Comparison of ENCODE assay signal across 16 cellular contexts in genomic region chr6:8182209-8182845, GRCh38.
DNase-seq lines count a peak whose midpoint lies in the region; ATAC-seq and TF ChIP-seq lines count a peak whose summit lies in the region.
"Had no signal": no experiment of that assay in that cellular context is flagged by ENCODE, and none has a peak within 500 bp of the region (broad histone marks: within the 10 kb centered on the region; RNA-seq: fewer than 3 reads in every experiment).

No MANE protein-coding gene starts in this region.

- H3K4me1 Mint-ChIP-seq in GM23338, result peaks cover 34% of the 10 kb centered on the region
- H3K4me1 Mint-ChIP-seq: activated B cell treated with CpG ODN at 0.5 μM for 24 hours; activated naive CD8-positive, alpha-beta T cell treated with anti-CD3 and anti-CD28 coated beads, Interleukin-2, amount 10 ng/mL, durations not matched to agents 7 days and 5 days; B cell had no signal

- H2AFZ ChIP-seq in GM23338, result peak overlapping the region; percentile 14; the same call in 1 of the 2 replicates

- no peaks in the 10 kb centered on the region for H3K9me3 Mint-ChIP-seq in GM23338
- H3K9me3 Mint-ChIP-seq: activated naive CD8-positive, alpha-beta T cell treated with anti-CD3 and anti-CD28 coated beads, Interleukin-2, amount 10 ng/mL, durations not matched to agents 7 days and 5 days had no signal

- H3K36me3 Mint-ChIP-seq in GM23338 (ENCODE audit: low read depth), result no peaks in the 10 kb centered on the region
- H3K36me3 Mint-ChIP-seq: activated naive CD8-positive, alpha-beta T cell treated with anti-CD3 and anti-CD28 coated beads, Interleukin-2, amount 10 ng/mL, durations not matched to agents 7 days and 5 days had no signal

- no peak overlapping the region for H3K4me3 ChIP-seq in GM23338
- H3K4me3 ChIP-seq in ascending aorta, result no peak overlapping the region

- DNase-seq in AG08395 (ENCODE audit: low spot score) (peak; percentile 29), GM23338 (ENCODE audit: low spot score) (no peak), ascending aorta (ENCODE audit: low spot score in 2 of 2) (no peak), lung microvascular endothelial cell (ENCODE audit: low read depth in 2 of 2) (peak; percentile 14 to 16), NCI-H2171 treated with DMSO at 0.1 percent for 48 hours (lab: John Stamatoyannopoulos, UW) (no peak), germinal center (ENCODE audit: low spot score) (no peak)
- DNase-seq: activated B cell treated with CpG ODN at 0.5 μM for 24 hours; activated naive CD8-positive, alpha-beta T cell treated with anti-CD3 and anti-CD28 coated beads, Interleukin-2, amount 10 ng/mL, durations not matched to agents 7 days and 5 days; glutamatergic neuron; left colon; NCI-H524 treated with DMSO at 0.1 percent for 48 hours; nucleus accumbens; SHP77 had no signal

- no peak overlapping the region for H3K4me2 ChIP-seq in GM23338

- peaks cover 4% of the 10 kb centered on the region for H3K27me3 Mint-ChIP-seq in GM23338 (ENCODE audit: insufficient read depth, low read depth, poor library complexity)

- no peaks in the 10 kb centered on the region for H4K20me1 ChIP-seq in GM23338 (replicated peaks; ENCODE audit: insufficient read depth)

- intact Hi-C loops in ascending aorta (cut with DNase I), result loop anchor here (5.0 kb wide), 1 partner anchor 115 kb away; no protein-coding TSS in a partner anchor

- no peaks in the 10 kb centered on the region for H3K9me2 ChIP-seq in GM23338 (ENCODE audit: insufficient read depth)

- no peaks in the 10 kb centered on the region for H3F3A ChIP-seq in GM23338 (replicated peaks; ENCODE audit: low read depth)

- no peak overlapping the region; the same call in 2 of the 3 replicates for H3K4me3 Mint-ChIP-seq in GM23338
- H3K4me3 Mint-ChIP-seq: activated B cell treated with CpG ODN at 0.5 μM for 24 hours; activated naive CD8-positive, alpha-beta T cell treated with anti-CD3 and anti-CD28 coated beads, Interleukin-2, amount 10 ng/mL, durations not matched to agents 7 days and 5 days; B cell had no signal

- H3K4me1 ChIP-seq in GM23338 (ENCODE audit: insufficient read depth) (peaks cover 4% of the 10 kb centered on the region; the same call in 1 of the 2 replicates), ascending aorta (peaks cover 2 to 28% of the 10 kb centered on the region in 2 donors)

- no peak overlapping the region for H3K27ac Mint-ChIP-seq in GM23338
- H3K27ac Mint-ChIP-seq: activated B cell treated with CpG ODN at 0.5 μM for 24 hours; activated naive CD8-positive, alpha-beta T cell treated with anti-CD3 and anti-CD28 coated beads, Interleukin-2, amount 10 ng/mL, durations not matched to agents 7 days and 5 days; B cell had no signal

- ATAC-seq in GM23338 (peak; percentile 11; the same call in 1 of the 3 replicates), HG03097 (IDR thresholded peaks at IDR 0.05; ENCODE audit: low FRiP score, unreplicated experiment) (no peak), GM21447 (IDR thresholded peaks at IDR 0.05; ENCODE audit: unreplicated experiment) (no peak)
- ATAC-seq: left colon had no signal

- no peaks in the 10 kb centered on the region for H3K79me2 ChIP-seq in GM23338 (replicated peaks; ENCODE audit: insufficient read depth)

- TF ChIP-seq CTCF in GM23338 (conservative IDR thresholded peaks at IDR 0.05; ENCODE audit: low read depth in 2 of 2) (no peak), ascending aorta (IDR thresholded peaks at IDR 0.05) (no peak)

- H3K27me3 ChIP-seq in GM23338 (ENCODE audit: insufficient read depth) (no peaks in the 10 kb centered on the region), ascending aorta (no peaks in the 10 kb centered on the region)

- H3K9me3 ChIP-seq in ascending aorta, result no peaks in the 10 kb centered on the region

- H3K36me3 ChIP-seq in GM23338 (ENCODE audit: insufficient read depth) (no peaks in the 10 kb centered on the region), ascending aorta (no peaks in the 10 kb centered on the region)

- H3K27ac ChIP-seq in GM23338 (ENCODE audit: low read depth), result no peak overlapping the region
- H3K27ac ChIP-seq in ascending aorta, result peak overlapping the region; percentile 31 to 67

TF ChIP-seq in GM23338, 12 proteins besides CTCF, POLR2A, EP300 and RAD21 (continues in another document):
- TF ChIP-seq, protein P1, sequence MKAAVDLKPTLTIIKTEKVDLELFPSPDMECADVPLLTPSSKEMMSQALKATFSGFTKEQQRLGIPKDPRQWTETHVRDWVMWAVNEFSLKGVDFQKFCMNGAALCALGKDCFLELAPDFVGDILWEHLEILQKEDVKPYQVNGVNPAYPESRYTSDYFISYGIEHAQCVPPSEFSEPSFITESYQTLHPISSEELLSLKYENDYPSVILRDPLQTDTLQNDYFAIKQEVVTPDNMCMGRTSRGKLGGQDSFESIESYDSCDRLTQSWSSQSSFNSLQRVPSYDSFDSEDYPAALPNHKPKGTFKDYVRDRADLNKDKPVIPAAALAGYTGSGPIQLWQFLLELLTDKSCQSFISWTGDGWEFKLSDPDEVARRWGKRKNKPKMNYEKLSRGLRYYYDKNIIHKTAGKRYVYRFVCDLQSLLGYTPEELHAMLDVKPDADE (IDR thresholded peaks at IDR 0.05), result no peak
- no peak for TF ChIP-seq REST (IDR thresholded peaks at IDR 0.05; ENCODE audit: unreplicated experiment)
- TF ChIP-seq EZH2 (IDR thresholded peaks at IDR 0.05; ENCODE audit: low read depth, unreplicated experiment), result no peak

Comparison
In these comparisons a context has a peak if more than half of its experiments do, and no peak if none do; other contexts are left out.
1. DNase-seq: peak in AG08395 (single experiment) and lung microvascular endothelial cell (2 of 2); none in GM23338 (single experiment), ascending aorta (0 of 2), NCI-H2171 treated with DMSO at 0.1 percent for 48 hours (single experiment) and germinal center (single experiment).